8 cellular contexts compared by ENCODE assay signal in genomic region chr4:54657556-54658313, GRCh38. TPM values are rescaled to one million over a fixed set of nuclear protein-coding genes. Genes with fewer than 3 reads are reported as not detected.
A peak's percentile ranks its signal among the peaks of the same experiment; 100 is the strongest.
DNase-seq lines count a peak whose midpoint lies in the region; ATAC-seq and TF ChIP-seq lines count a peak whose summit lies in the region.

Gene KIT (plus strand): TSS chr4:54657957. CDS start chr4:54658015, 58 bp downstream.

- peak within 1 kb of the TSS; percentile 80 for H3K4me3 Mint-ChIP-seq in activated naive CD8-positive, alpha-beta T cell

- H3K9me3 Mint-ChIP-seq in activated naive CD8-positive, alpha-beta T cell (ENCODE audit: low read depth) = no peaks in the 10 kb centered on the region

- 3 to 5% methylated on average over 48 to 70 of the region's 78 CpGs for WGBS in GM23248 (ENCODE audit: low coverage in 1 of 2, low lambda C conversion rate in 2 of 2, missing lambda C conversion rate in 2 of 2), 2 experiments
- 1 to 2% methylated on average over 75 to 78 of the region's 78 CpGs for WGBS in heart right ventricle, 2 donors

- DNase-seq in AG09309 (ENCODE audit: low read depth) (no peak), GM23248 (peak; percentile 65), NCI-H774 (lab: John Stamatoyannopoulos, UW) (peak; percentile 86), heart right ventricle (peak; percentile 12 to 35), GM19238 (ENCODE audit: insufficient read length, low spot score) (no peak)

- H3K9me3 ChIP-seq in GM23248 (ENCODE audit: low read depth) = no peaks in the 10 kb centered on the region
- H3K9me3 ChIP-seq in heart right ventricle = no peaks in the 10 kb centered on the region
- no peaks in the 10 kb centered on the region for H3K9me3 ChIP-seq in parathyroid adenoma (ENCODE audit: control insufficient read depth, low read length)

- H3K27ac ChIP-seq in GM23248 = no peak within 1 kb of the TSS
- peak within 1 kb of the TSS in 7 of 10 donors; percentile 11 to 65 (median 53) for H3K27ac ChIP-seq in heart right ventricle
- no peak within 1 kb of the TSS for H3K27ac ChIP-seq in parathyroid adenoma

- peak; percentile 49 to 80 (median 64) for ATAC-seq in heart right ventricle
- ATAC-seq in HG03025 (IDR thresholded peaks at IDR 0.05; ENCODE audit: low FRiP score, unreplicated experiment) = no peak

- H4K20me1 ChIP-seq in GM23248 (ENCODE audit: insufficient read depth) = no peaks in the 10 kb centered on the region

- H3K4me1 ChIP-seq in GM23248 (ENCODE audit: insufficient read depth) = peaks cover 28% of the 10 kb centered on the region
- H3K4me1 ChIP-seq in heart right ventricle = peaks cover 4 to 46% (median 30%) of the 10 kb centered on the region in 9 donors
- no peaks in the 10 kb centered on the region for H3K4me1 ChIP-seq in parathyroid adenoma

- H3K27me3 ChIP-seq in GM23248 (replicated peaks; ENCODE audit: insufficient read depth) (peaks cover 12% of the 10 kb centered on the region; the same call in 1 of the 2 replicates), heart right ventricle (peaks cover 0 to 42% (median 16%) of the 10 kb centered on the region in 7 donors), parathyroid adenoma (ENCODE audit: control insufficient read depth, insufficient read depth, low read length) (no peaks in the 10 kb centered on the region)

- H3K4me1 Mint-ChIP-seq in activated naive CD8-positive, alpha-beta T cell (ENCODE audit: low read depth) = peaks cover 18% of the 10 kb centered on the region

- H3K79me2 ChIP-seq in GM23248 (ENCODE audit: insufficient read depth) = no peaks in the 10 kb centered on the region
- no peaks in the 10 kb centered on the region for H3K79me2 ChIP-seq in parathyroid adenoma

- H3K9me2 ChIP-seq in GM23248 (ENCODE audit: insufficient read depth) = no peaks in the 10 kb centered on the region

- in situ Hi-C loops in GM23248 (cut with MboI) = no loop called here

- H3F3A ChIP-seq in GM23248 (ENCODE audit: insufficient read depth) = peaks cover 37% of the 10 kb centered on the region

- H2AFZ ChIP-seq in GM23248 (peak within 1 kb of the TSS; percentile 70), parathyroid adenoma (peak within 1 kb of the TSS; percentile 50)

- no peaks in the 10 kb centered on the region for H3K36me3 ChIP-seq in GM23248 (ENCODE audit: low read depth)
- no peaks in the 10 kb centered on the region for H3K36me3 ChIP-seq in heart right ventricle
- H3K36me3 ChIP-seq in parathyroid adenoma (ENCODE audit: control insufficient read depth, insufficient read depth, low read length) = no peaks in the 10 kb centered on the region

- H3K4me2 ChIP-seq in GM23248 (ENCODE audit: unreplicated experiment) (peak within 1 kb of the TSS; percentile 78), parathyroid adenoma (ENCODE audit: low read length) (peak within 1 kb of the TSS; percentile 97)

- no peak within 1 kb of the TSS for H3K27ac Mint-ChIP-seq in activated naive CD8-positive, alpha-beta T cell

- H3K4me3 ChIP-seq in AG09309 (ENCODE audit: control insufficient read depth, low read depth, low read length) (peak within 1 kb of the TSS; percentile 76), GM23248 (peak within 1 kb of the TSS; percentile 71), heart right ventricle (peak within 1 kb of the TSS; percentile 34 to 78 (median 64)), parathyroid adenoma (ENCODE audit: low read depth, low read length) (peak within 1 kb of the TSS; percentile 57)

- peaks cover 43% of the 10 kb centered on the region for H3K27me3 Mint-ChIP-seq in activated naive CD8-positive, alpha-beta T cell

- intact Hi-C loops in heart right ventricle (cut with DNase I) = loop anchor here in 3 of 10 donors (5.0 to 10.0 kb wide), 5 partner anchors 125 to 323 kb away; no protein-coding TSS in a partner anchor

- H3K36me3 Mint-ChIP-seq in activated naive CD8-positive, alpha-beta T cell = no peaks in the 10 kb centered on the region

- H3K9ac ChIP-seq in GM23248 (peak within 1 kb of the TSS; percentile 46), parathyroid adenoma (no peak within 1 kb of the TSS)

- TF ChIP-seq CTCF in AG09309 (IDR thresholded peaks at IDR 0.05; ENCODE audit: control insufficient read depth, insufficient read depth, low read depth, low read length, missing control alignments) = no peak
- TF ChIP-seq CTCF in heart right ventricle (IDR thresholded peaks at IDR 0.05) = no peak
- no peak for TF ChIP-seq CTCF in parathyroid adenoma (IDR thresholded peaks at IDR 0.05)

RNA-seq across cellular contexts. Expression of gene KIT, which starts in this region (rescaled TPM):
- total RNA-seq in GM23248 (2014; rRNA removed; shearing (Covaris generic)) = 0.51 and 6.7 TPM in 2 replicates
- 0.93 and 1.1 TPM in 2 replicates for polyA plus RNA-seq in GM23248 (2016; fragmentation: Nextera tagmentation; extraction: Ambion mirVana)
- total RNA-seq in heart right ventricle = 1 to 10 TPM in 9 of 10 donors, under 1 TPM in 1; 0.97 to 6.8 (median 2.4) TPM
- under 1 TPM; 0.07 to 0.51 TPM for polyA plus RNA-seq in heart right ventricle

Comparison
In these comparisons a context has a peak if more than half of its experiments do, and no peak if none do; other contexts are left out.
1. DNase-seq: peak in GM23248 (single experiment), NCI-H774 (single experiment) and heart right ventricle (2 of 2); none in AG09309 (single experiment) and GM19238 (single experiment).
2. H3K27ac ChIP-seq: peak in heart right ventricle (7 of 10); none in GM23248 (single experiment) and parathyroid adenoma (single experiment).
3. Peak in every context shown above with its lines, with median percentiles within 50 percentile points of each other: H3K4me3 ChIP-seq.